ENCODE assay signal across 15 cellular contexts in the genomic region with DNA sequence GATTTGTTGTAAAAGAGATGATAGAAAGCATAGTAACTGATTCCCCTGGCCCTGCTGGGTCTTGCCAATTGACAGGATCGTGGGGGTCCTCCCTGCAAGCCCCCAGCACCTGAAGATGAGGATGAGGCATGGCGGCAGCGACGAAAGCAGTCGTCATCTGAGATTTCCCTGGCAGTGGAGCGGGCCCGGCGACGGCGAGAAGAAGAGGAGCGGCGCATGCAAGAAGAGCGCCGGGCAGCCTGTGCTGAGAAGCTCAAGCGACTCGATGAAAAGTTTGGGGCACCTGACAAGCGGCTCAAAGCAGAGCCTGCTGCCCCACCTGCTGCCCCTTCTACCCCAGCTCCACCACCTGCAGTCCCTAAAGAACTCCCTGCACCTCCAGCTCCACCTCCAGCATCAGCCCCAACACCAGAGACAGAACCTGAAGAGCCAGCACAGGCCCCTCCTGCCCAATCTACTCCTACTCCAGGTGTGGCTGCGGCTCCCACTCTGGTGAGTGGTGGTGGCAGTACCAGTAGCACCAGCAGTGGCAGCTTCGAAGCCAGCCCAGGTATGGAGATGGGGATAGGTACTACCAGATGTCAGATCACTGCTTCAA. TPM values are rescaled to one million over a fixed set of nuclear protein-coding genes. Genes with fewer than 3 reads are reported as not detected.
"Had no signal": no experiment of that assay in that cellular context is flagged by ENCODE, and none has a peak within 500 bp of the region (broad histone marks: within the 10 kb centered on the region; RNA-seq: fewer than 3 reads in every experiment).

No MANE protein-coding gene starts in this region.

- ATAC-seq: heart right ventricle, pancreas had no signal

- H3K4me3 Mint-ChIP-seq: nephron had no signal

- DNase-seq: activated CD4-positive, alpha-beta T cell treated with anti-CD3 and anti-CD28 coated beads for 4 hours; activated CD8-positive, alpha-beta memory T cell treated with anti-CD3 and anti-CD28 coated beads for 24 hours; activated effector memory CD4-positive, alpha-beta T cell treated with Interleukin-2 at 50 U/mL for 16 hours; cortex of kidney; effector CD8-positive, alpha-beta T cell; heart right ventricle; pancreas; stimulated activated CD4-positive, alpha-beta T cell treated with anti-CD3 and anti-CD28 coated beads, Interleukin-15, amount 100 ng/mL, for 24 hours; stimulated activated CD4-positive, alpha-beta T cell treated with anti-CD3 and anti-CD28 coated beads, Interleukin-4, amount 100 ng/mL, for 24 hours; T1000; tibial artery had no signal

- H3K27ac Mint-ChIP-seq: nephron had no signal

- H3K4me1 ChIP-seq: pancreas had no signal

- H3K9me3 Mint-ChIP-seq: nephron had no signal

- H3K9me3 ChIP-seq: heart right ventricle, pancreas, tibial artery, vagina had no signal

- H3K27ac ChIP-seq: heart right ventricle, pancreas, tibial artery, vagina had no signal

- H3K27me3 ChIP-seq: heart right ventricle, pancreas, tibial artery, vagina had no signal

- H3K4me3 ChIP-seq: heart right ventricle, pancreas, tibial artery, vagina had no signal

RNA-seq across cellular contexts. Expression of a gene that starts 12.8 kb away (rescaled TPM):
- total RNA-seq: fibroblast of lung, renal cortical epithelial cell had no signal
- polyA plus RNA-seq: fibroblast of lung had no signal

RNA-seq across cellular contexts. Expression of a gene that starts 27.9 kb away (rescaled TPM):
- total RNA-seq: vagina had no signal
